In genomic region chr16:2960183-2961010, GRCh38 we compare ENCODE assay signal across 29 cellular contexts. TPM values are rescaled to one million over a fixed set of nuclear protein-coding genes. Genes with fewer than 3 reads are reported as not detected.
DNase-seq lines count a peak whose midpoint lies in the region; TF ChIP-seq lines count a peak whose summit lies in the region.
"Had no signal": no experiment of that assay in that cellular context is flagged by ENCODE, and none has a peak within 500 bp of the region (broad histone marks: within the 10 kb centered on the region; RNA-seq: fewer than 3 reads in every experiment).

No MANE protein-coding gene starts in this region.

- H3F3A ChIP-seq in neural progenitor cell (ENCODE audit: low read depth) = peaks cover 29% of the 10 kb centered on the region

- H2AFZ ChIP-seq in neural progenitor cell (replicated peaks) = no peak overlapping the region

- CTCF ChIA-PET in MCF 10A (lab: Yijun Ruan, JAX) = interaction anchor here (0.6 to 0.9 kb wide), 3 partner anchors 24 to 25 kb away, joined by 3 read pairs; no protein-coding TSS in a partner anchor

- no peak for TF ChIP-seq POLR2A in breast epithelium (IDR thresholded peaks at IDR 0.05)

- peaks cover 4% of the 10 kb centered on the region for H4K20me1 ChIP-seq in neural progenitor cell (ENCODE audit: low read depth)

- H3K79me2 ChIP-seq in neural progenitor cell (ENCODE audit: low read depth) = no peaks in the 10 kb centered on the region

- no TSS peak for BruUV-seq in MCF 10A (replicated peaks; lab: Mats Ljungman, UMichigan)

- H3K4me3 ChIP-seq in breast epithelium = no peak overlapping the region
- H3K4me3 ChIP-seq in NT2/D1 (ENCODE audit: insufficient read length, low read depth) = no peak overlapping the region
- no peak overlapping the region for H3K4me3 ChIP-seq in neural progenitor cell
- H3K4me3 ChIP-seq: esophagus squamous epithelium, prostate gland, upper lobe of right lung had no signal

- no peak overlapping the region for H3K4me2 ChIP-seq in neural progenitor cell

- H3K36me3 ChIP-seq in breast epithelium (no peaks in the 10 kb centered on the region), NT2/D1 (ENCODE audit: insufficient read depth, insufficient read length, low read length) (no peaks in the 10 kb centered on the region), neural progenitor cell (no peaks in the 10 kb centered on the region)
- H3K36me3 ChIP-seq: esophagus squamous epithelium, prostate gland, upper lobe of right lung, WERI-Rb-1 had no signal

- peaks cover 11% of the 10 kb centered on the region for H3K27me3 Mint-ChIP-seq in MCF 10A (ENCODE audit: insufficient read depth, unreplicated experiment)
- H3K27me3 Mint-ChIP-seq in neural progenitor cell (ENCODE audit: insufficient read depth, low read depth) = peaks cover 15% of the 10 kb centered on the region

- H3K27me3 ChIP-seq in breast epithelium (peaks cover 15 to 57% of the 10 kb centered on the region in 2 donors), NT2/D1 (ENCODE audit: insufficient read depth, insufficient read length) (no peaks in the 10 kb centered on the region), neural progenitor cell (peaks cover 36% of the 10 kb centered on the region)

- POLR2A ChIA-PET in MCF 10A (lab: Yijun Ruan, JAX) = interaction anchor here (0.7 to 1.0 kb wide), 2 partner anchors 10 to 20 kb away, joined by 3 read pairs; no protein-coding TSS in a partner anchor

- H3K27ac Mint-ChIP-seq in MCF 10A (ENCODE audit: low read depth, unreplicated experiment) (peak overlapping the region; percentile 4), neural progenitor cell (no peak overlapping the region)
- H3K27ac Mint-ChIP-seq: activated CD4-positive, alpha-beta T cell treated with anti-CD3 and anti-CD28 coated beads, Interleukin-2, amount 10 ng/mL, durations not matched to agents 7 days and 5 days; activated T-cell treated with anti-CD3 and anti-CD28 coated beads, Interleukin-2, amount 50 U/mL, for 24 hours; CD8-positive, alpha-beta memory T cell; immature natural killer cell; memory B cell; stimulated activated naive B cell treated with anti-CD40 and anti-IgM and Interleukin-4, amounts not matched to agents 10 μg/mL and 1 μg/mL and 100 μg/mL, for 72 hours had no signal

- peaks cover 14 to 22% of the 10 kb centered on the region in 2 donors for H3K4me1 ChIP-seq in breast epithelium
- H3K4me1 ChIP-seq in NT2/D1 (ENCODE audit: insufficient read depth, insufficient read length) = peaks cover 31% of the 10 kb centered on the region
- peaks cover 18% of the 10 kb centered on the region for H3K4me1 ChIP-seq in neural progenitor cell

- intact Hi-C loops in MCF 10A (cut with micrococcal nuclease) (no loop called here), breast epithelium (cut with DNase I; ENCODE audit: low total_unique reads) (no loop called here)

- in situ Hi-C loops in GM13977 (cut with MboI; ENCODE audit: low pct_unique_long_range_greater_than_20kb, low sequenced_read_pairs, unreplicated experiment) = no loop called here

- H3K36me3 Mint-ChIP-seq in MCF 10A (ENCODE audit: insufficient read depth, unreplicated experiment) (no peaks in the 10 kb centered on the region), neural progenitor cell (no peaks in the 10 kb centered on the region)
- H3K36me3 Mint-ChIP-seq: CD8-positive, alpha-beta memory T cell; immature natural killer cell; memory B cell; stimulated activated naive B cell treated with anti-CD40 and anti-IgM and Interleukin-4, amounts not matched to agents 10 μg/mL and 1 μg/mL and 100 μg/mL, for 72 hours had no signal

- H3K4me1 Mint-ChIP-seq in MCF 10A (ENCODE audit: insufficient read depth, unreplicated experiment) = peaks cover 5% of the 10 kb centered on the region
- H3K4me1 Mint-ChIP-seq in neural progenitor cell = peaks cover 9% of the 10 kb centered on the region

- H3K9me3 Mint-ChIP-seq in MCF 10A (ENCODE audit: unreplicated experiment) (no peaks in the 10 kb centered on the region), neural progenitor cell (no peaks in the 10 kb centered on the region)
- H3K9me3 Mint-ChIP-seq: activated CD4-positive, alpha-beta T cell treated with anti-CD3 and anti-CD28 coated beads, Interleukin-2, amount 10 ng/mL, durations not matched to agents 7 days and 5 days; activated T-cell treated with anti-CD3 and anti-CD28 coated beads, Interleukin-2, amount 50 U/mL, for 24 hours; CD8-positive, alpha-beta memory T cell; memory B cell; stimulated activated naive B cell treated with anti-CD40 and anti-IgM and Interleukin-4, amounts not matched to agents 10 μg/mL and 1 μg/mL and 100 μg/mL, for 72 hours had no signal

- H3K9ac ChIP-seq in NT2/D1 (ENCODE audit: insufficient read length, low read depth) (peak overlapping the region; percentile 17), neural progenitor cell (no peak overlapping the region)

- H3K27ac ChIP-seq in breast epithelium = no peak overlapping the region
- no peak overlapping the region for H3K27ac ChIP-seq in neural progenitor cell
- H3K27ac ChIP-seq: esophagus squamous epithelium, prostate gland, upper lobe of right lung, WERI-Rb-1 had no signal

- DNase-seq in MCF 10A (ENCODE audit: unreplicated experiment) (no peak), breast epithelium (ENCODE audit: low spot score in 2 of 2) (no peak), NT2/D1 (ENCODE audit: low read depth, low spot score) (no peak), neural progenitor cell (ENCODE audit: low spot score) (no peak), GM13977 (ENCODE audit: low spot score) (no peak), iPS-NIHi11 (ENCODE audit: low spot score) (no peak)
- DNase-seq: activated CD4-positive, alpha-beta T cell treated with anti-CD3 and anti-CD28 coated beads, Interleukin-2, amount 10 ng/mL, durations not matched to agents 7 days and 5 days; activated T-cell treated with anti-CD3 and anti-CD28 coated beads, Interleukin-2, amount 50 U/mL, for 24 hours; CD8-positive, alpha-beta memory T cell; dermis blood vessel endothelial cell; DMS 273 treated with DMSO at 0.1 percent for 48 hours; esophagus squamous epithelium; foreskin melanocyte; hippocampal formation; immature natural killer cell; Kasumi-1; MV-4-11; NK-92 treated with Interleukin-12 subunit alpha and Interleukin-12 subunit beta, amount 100 ng/mL, for 24 hours; SHP77 treated with DMSO at 0.1 percent for 48 hours; stimulated activated CD4-positive, alpha-beta T cell treated with anti-CD3 and anti-CD28 coated beads, Interleukin-4, amount 100 ng/mL, for 4 hours; stimulated activated naive B cell treated with anti-CD40 and anti-IgM and Interleukin-4, amounts not matched to agents 10 μg/mL and 1 μg/mL and 100 μg/mL, for 72 hours; SW 1271; T-helper 9 cell; upper lobe of right lung had no signal

- H3K9me3 ChIP-seq in breast epithelium = no peaks in the 10 kb centered on the region
- H3K9me3 ChIP-seq in NT2/D1 (ENCODE audit: insufficient read depth, low read length) = no peaks in the 10 kb centered on the region
- H3K9me3 ChIP-seq in neural progenitor cell (ENCODE audit: low read depth) = no peaks in the 10 kb centered on the region
- H3K9me3 ChIP-seq: esophagus squamous epithelium, prostate gland, upper lobe of right lung had no signal

- no peak for TF ChIP-seq CTCF in MCF 10A (IDR thresholded peaks at IDR 0.05; ENCODE audit: unreplicated experiment)
- no peak for TF ChIP-seq CTCF in breast epithelium (IDR thresholded peaks at IDR 0.05)
- peak; percentile 4 for TF ChIP-seq CTCF in neural progenitor cell (IDR thresholded peaks at IDR 0.05)
- TF ChIP-seq CTCF in GM13977 (IDR thresholded peaks at IDR 0.05; ENCODE audit: extremely low read depth, insufficient read depth, missing control alignments) = no peak

- H3K4me3 Mint-ChIP-seq in MCF 10A (ENCODE audit: unreplicated experiment) = no peak overlapping the region
- peak overlapping the region; percentile 58 for H3K4me3 Mint-ChIP-seq in neural progenitor cell
- H3K4me3 Mint-ChIP-seq: activated CD4-positive, alpha-beta T cell treated with anti-CD3 and anti-CD28 coated beads, Interleukin-2, amount 10 ng/mL, durations not matched to agents 7 days and 5 days; activated T-cell treated with anti-CD3 and anti-CD28 coated beads, Interleukin-2, amount 50 U/mL, for 24 hours; CD8-positive, alpha-beta memory T cell; immature natural killer cell; memory B cell; stimulated activated naive B cell treated with anti-CD40 and anti-IgM and Interleukin-4, amounts not matched to agents 10 μg/mL and 1 μg/mL and 100 μg/mL, for 72 hours had no signal

RNA-seq across cellular contexts. Expression of gene KREMEN2, which starts 3.7 kb away (rescaled TPM):
- 0.42 TPM in 1 of 2 replicates, not detected in the other for total RNA-seq in MCF 10A (2022)
- total RNA-seq in breast epithelium = under 1 TPM in 1 of 3 donors, not detected in 2; 0.33 TPM
- 0.51 and 5.6 TPM in 2 replicates for total RNA-seq in neural progenitor cell (ENCODE audit: low replicate concordance)
- total RNA-seq: CD8-positive, alpha-beta memory T cell; dermis blood vessel endothelial cell; upper lobe of right lung had no signal

RNA-seq across cellular contexts. Expression of gene PAQR4, which starts 8.8 kb away (rescaled TPM):
- total RNA-seq in MCF 10A (2022) (4.8 and 7.9 TPM in 2 replicates), breast epithelium (1 to 10 TPM; 2.0 to 4.0 (median 3.7) TPM), neural progenitor cell (ENCODE audit: low replicate concordance) (3.3 and 15.4 TPM in 2 replicates)

RNA-seq across cellular contexts. Expression of gene PKMYT1, which starts 19.8 kb away (rescaled TPM):
- 16.9 and 34.7 TPM in 2 replicates for total RNA-seq in MCF 10A (2022)
- total RNA-seq in breast epithelium = 1 to 10 TPM in 1 of 3 donors, under 1 TPM in 2; 0.66 to 1.4 (median 0.73) TPM
- total RNA-seq in neural progenitor cell (ENCODE audit: low replicate concordance) = 4.6 and 38.5 TPM in 2 replicates

RNA-seq across cellular contexts. Expression of gene FLYWCH1, which starts 48.7 kb away (rescaled TPM):
- total RNA-seq in MCF 10A (2022) (76.3 and 86.2 TPM in 2 replicates), breast epithelium (10 to 100 TPM; 28.0 to 30.9 (median 28.2) TPM), neural progenitor cell (ENCODE audit: low replicate concordance) (5.1 and 16.1 TPM in 2 replicates)

RNA-seq across cellular contexts. Expression of gene CLDN9, which starts 52.3 kb away (rescaled TPM):
- total RNA-seq in MCF 10A (2022) = 0.39 and 0.44 TPM in 2 replicates
- total RNA-seq in breast epithelium = under 1 TPM in 1 of 3 donors, not detected in 2; 0.15 TPM
- not detected in 2 replicates for total RNA-seq in neural progenitor cell (ENCODE audit: low replicate concordance)
- total RNA-seq: A673; activated CD4-positive, alpha-beta T cell treated with anti-CD3 and anti-CD28 coated beads, Interleukin-2, amount 10 ng/mL, durations not matched to agents 7 days and 5 days; CD8-positive, alpha-beta memory T cell; dermis blood vessel endothelial cell; esophagus squamous epithelium; G401 had no signal
